ENCODE assay signal across 25 cellular contexts in genomic region chr3:156670652-156671051, GRCh38.
"Had no signal": no experiment of that assay in that cellular context is flagged by ENCODE, and none has a peak within 500 bp of the region (broad histone marks: within the 10 kb centered on the region; RNA-seq: fewer than 3 reads in every experiment).

No MANE protein-coding gene starts in this region.

- H3K36me3 Mint-ChIP-seq: mesothelial cell of epicardium, naive B cell had no signal

- DNase-seq: dorsolateral prefrontal cortex; effector CD4-positive, alpha-beta T cell; effector memory CD4-positive, alpha-beta T cell; erythroblast; esophagus squamous epithelium; foreskin fibroblast; foreskin melanocyte; gastrocnemius medialis; glutamatergic neuron; head of caudate nucleus; heart right ventricle; hippocampal formation; left cardiac atrium; left lung; left ventricle myocardium superior; mesenchymal stem cell; mucosa of descending colon; naive B cell had no signal

- FAIRE-seq: colon, islet of Langerhans, keratinocyte had no signal

- H3K27ac ChIP-seq: coronary artery, dorsolateral prefrontal cortex, epithelial cell of prostate, esophagus squamous epithelium, gastrocnemius medialis, heart right ventricle, left lung had no signal

- H3K27me3 ChIP-seq: dorsolateral prefrontal cortex, esophagus squamous epithelium, gastrocnemius medialis, heart right ventricle, left lung had no signal

- H3K36me3 ChIP-seq: esophagus squamous epithelium, gastrocnemius medialis, heart right ventricle, left lung had no signal

- H3K9me3 Mint-ChIP-seq: mesothelial cell of epicardium, naive B cell had no signal

- H3K27ac Mint-ChIP-seq: mesothelial cell of epicardium, naive B cell had no signal

- H3K9me3 ChIP-seq: esophagus squamous epithelium, gastrocnemius medialis, heart right ventricle, left lung, mucosa of descending colon had no signal

- H3K27me3 Mint-ChIP-seq: naive B cell had no signal

- H3K4me3 ChIP-seq: coronary artery, dorsolateral prefrontal cortex, esophagus squamous epithelium, gastrocnemius medialis, heart right ventricle, left lung, mucosa of descending colon had no signal

- ATAC-seq: esophagus mucosa, gastrocnemius medialis, heart right ventricle, left cardiac atrium, left lung, left ventricle myocardium superior, mucosa of descending colon had no signal

- H3K4me3 Mint-ChIP-seq: mesothelial cell of epicardium, naive B cell had no signal
